14 cellular contexts compared by ENCODE assay signal in the genomic region with DNA sequence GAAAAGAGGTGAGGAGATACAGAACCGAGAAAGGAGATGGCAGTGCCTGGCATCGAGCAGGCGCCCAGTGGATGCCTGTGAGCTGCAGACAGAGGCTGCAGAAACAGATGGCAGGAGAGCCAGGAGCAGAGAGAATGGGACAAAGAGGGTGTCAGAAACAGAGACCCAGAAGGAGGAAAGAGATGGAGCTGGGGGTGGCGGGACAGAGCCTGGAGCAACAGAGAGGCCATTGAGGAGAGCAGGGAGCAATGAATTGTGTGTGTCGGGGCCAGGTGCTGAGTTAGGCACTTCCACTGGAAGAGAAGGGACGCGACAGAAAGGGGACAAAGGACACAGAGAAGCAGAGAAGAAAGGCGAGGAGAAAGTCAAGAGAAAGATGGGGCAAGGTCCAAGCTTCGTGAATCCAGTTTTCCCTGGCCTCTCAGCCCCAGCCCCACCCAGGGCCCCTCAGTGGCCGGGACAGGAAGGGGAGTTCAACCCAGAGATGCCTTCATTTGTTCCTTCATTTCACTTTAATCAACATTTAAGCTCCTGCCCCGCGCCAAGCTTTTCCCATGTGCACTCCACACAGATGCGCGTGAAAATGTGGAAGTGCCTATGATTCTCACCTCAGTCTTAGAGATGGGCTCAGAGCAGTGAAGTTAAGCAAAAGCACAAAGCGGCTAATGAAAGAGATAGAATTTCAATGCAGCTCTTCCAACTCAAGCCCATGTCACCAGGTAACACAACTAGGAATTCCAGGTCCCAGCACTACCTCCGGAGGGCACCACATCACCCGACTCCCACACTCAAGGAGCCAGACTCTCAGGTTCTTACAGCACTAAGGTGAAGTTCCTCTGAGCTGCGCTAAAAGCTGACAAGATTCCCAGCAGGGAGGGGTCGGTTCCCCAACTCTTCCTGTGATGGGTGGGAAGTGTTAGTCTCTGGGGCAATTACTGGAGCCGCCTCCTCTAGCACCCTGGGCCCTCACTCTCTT. TPM values are rescaled to one million over a fixed set of nuclear protein-coding genes. Genes with fewer than 3 reads are reported as not detected.
DNase-seq lines count a peak whose midpoint lies in the region; ATAC-seq, FAIRE-seq and TF ChIP-seq lines count a peak whose summit lies in the region.
"Had no signal": no experiment of that assay in that cellular context is flagged by ENCODE, and none has a peak within 500 bp of the region (broad histone marks: within the 10 kb centered on the region; RNA-seq: fewer than 3 reads in every experiment).

No MANE protein-coding gene starts in this region.

- H3K9me3 Mint-ChIP-seq in activated naive CD4-positive, alpha-beta T cell treated with anti-CD3 and anti-CD28 coated beads, Interleukin-2, amount 50 U/mL, for 24 hours = no peaks in the 10 kb centered on the region
- H3K9me3 Mint-ChIP-seq in activated naive CD4-positive, alpha-beta T cell treated with anti-CD3 and anti-CD28 coated beads for 36 hours = no peaks in the 10 kb centered on the region
- H3K9me3 Mint-ChIP-seq in astrocyte (ENCODE audit: unreplicated experiment) = no peaks in the 10 kb centered on the region

- no peak overlapping the region for H3K4me3 Mint-ChIP-seq in activated naive CD4-positive, alpha-beta T cell treated with anti-CD3 and anti-CD28 coated beads, Interleukin-2, amount 50 U/mL, for 24 hours
- no peak overlapping the region for H3K4me3 Mint-ChIP-seq in activated naive CD4-positive, alpha-beta T cell treated with anti-CD3 and anti-CD28 coated beads for 36 hours
- H3K4me3 Mint-ChIP-seq in astrocyte (ENCODE audit: unreplicated experiment) = peak overlapping the region; percentile 66

- ATAC-seq in left lobe of liver (no peak), thoracic aorta (ENCODE audit: insufficient number of reproducible peaks, low FRiP score, low read depth) (no peak)
- ATAC-seq: esophagus mucosa had no signal

- no peak for TF ChIP-seq CTCF in astrocyte (IDR thresholded peaks at IDR 0.05; ENCODE audit: insufficient read depth, low read depth, low read length)
- no peak for TF ChIP-seq CTCF in thoracic aorta (IDR thresholded peaks at IDR 0.05)
- no peak for TF ChIP-seq CTCF in coronary artery (IDR thresholded peaks at IDR 0.05)

- H3K27me3 ChIP-seq in astrocyte (ENCODE audit: insufficient read depth, low read length) (no peaks in the 10 kb centered on the region), thoracic aorta (replicated peaks; ENCODE audit: insufficient read depth) (no peaks in the 10 kb centered on the region)

- no peaks in the 10 kb centered on the region for H3K36me3 Mint-ChIP-seq in activated naive CD4-positive, alpha-beta T cell treated with anti-CD3 and anti-CD28 coated beads, Interleukin-2, amount 50 U/mL, for 24 hours
- H3K36me3 Mint-ChIP-seq in activated naive CD4-positive, alpha-beta T cell treated with anti-CD3 and anti-CD28 coated beads for 36 hours (ENCODE audit: low read depth) = no peaks in the 10 kb centered on the region
- peaks cover 24% of the 10 kb centered on the region for H3K36me3 Mint-ChIP-seq in astrocyte (ENCODE audit: low read depth, unreplicated experiment)

- FAIRE-seq in astrocyte (lab: Jason Lieb, UNC) = no peak

- no peak overlapping the region for H3K4me2 ChIP-seq in astrocyte (ENCODE audit: low read length)

- H3K27me3 Mint-ChIP-seq in activated naive CD4-positive, alpha-beta T cell treated with anti-CD3 and anti-CD28 coated beads, Interleukin-2, amount 50 U/mL, for 24 hours = peaks cover 8% of the 10 kb centered on the region
- peaks cover 6% of the 10 kb centered on the region for H3K27me3 Mint-ChIP-seq in activated naive CD4-positive, alpha-beta T cell treated with anti-CD3 and anti-CD28 coated beads for 36 hours (ENCODE audit: low read depth)
- peaks cover 3% of the 10 kb centered on the region for H3K27me3 Mint-ChIP-seq in astrocyte (ENCODE audit: low read depth, unreplicated experiment)

- H3K9me3 ChIP-seq in astrocyte (ENCODE audit: insufficient read depth, low read depth, low read length) = no peaks in the 10 kb centered on the region
- no peaks in the 10 kb centered on the region for H3K9me3 ChIP-seq in thoracic aorta

- no peaks in the 10 kb centered on the region for H3K4me1 Mint-ChIP-seq in activated naive CD4-positive, alpha-beta T cell treated with anti-CD3 and anti-CD28 coated beads, Interleukin-2, amount 50 U/mL, for 24 hours
- peaks cover 2% of the 10 kb centered on the region for H3K4me1 Mint-ChIP-seq in activated naive CD4-positive, alpha-beta T cell treated with anti-CD3 and anti-CD28 coated beads for 36 hours (ENCODE audit: low read depth)
- peaks cover 42% of the 10 kb centered on the region for H3K4me1 Mint-ChIP-seq in astrocyte (ENCODE audit: low read depth, unreplicated experiment)

- CTCF ChIA-PET in activated naive CD4-positive, alpha-beta T cell treated with anti-CD3 and anti-CD28 coated beads for 36 hours (lab: Charles Lee) = no interaction called here

- H3K9ac ChIP-seq in astrocyte (ENCODE audit: low read length) = no peak overlapping the region
- H3K9ac ChIP-seq: GM23248 had no signal

- no peak overlapping the region for H2AFZ ChIP-seq in astrocyte (ENCODE audit: low read depth, low read length)
- H2AFZ ChIP-seq: GM23248 had no signal

- H3K4me3 ChIP-seq in astrocyte (ENCODE audit: insufficient read depth, low read depth, low read length) (no peak overlapping the region), thoracic aorta (no peak overlapping the region), coronary artery (no peak overlapping the region)
- H3K4me3 ChIP-seq: GM23248 had no signal

- peaks cover 14% of the 10 kb centered on the region for H3K4me1 ChIP-seq in astrocyte (ENCODE audit: insufficient read depth, low read length)
- peaks cover 31 to 83% of the 10 kb centered on the region in 2 donors for H3K4me1 ChIP-seq in thoracic aorta (ENCODE audit: control insufficient read depth in 1 of 2, low read depth in 2 of 2)

- H3K27ac Mint-ChIP-seq in activated naive CD4-positive, alpha-beta T cell treated with anti-CD3 and anti-CD28 coated beads, Interleukin-2, amount 50 U/mL, for 24 hours = peak overlapping the region; percentile 14
- no peak overlapping the region for H3K27ac Mint-ChIP-seq in activated naive CD4-positive, alpha-beta T cell treated with anti-CD3 and anti-CD28 coated beads for 36 hours
- no peak overlapping the region for H3K27ac Mint-ChIP-seq in astrocyte (ENCODE audit: unreplicated experiment)

- H3K27ac ChIP-seq in astrocyte (ENCODE audit: low read depth, low read length) (no peak overlapping the region), thoracic aorta (peak overlapping the region; percentile 37 to 60), coronary artery (peak overlapping the region in 1 of 2 donors; percentile 46)
- H3K27ac ChIP-seq: GM23248 had no signal

- DNase-seq in activated naive CD4-positive, alpha-beta T cell treated with anti-CD3 and anti-CD28 coated beads for 36 hours = no peak
- DNase-seq in astrocyte (ENCODE audit: low read depth) (no peak), left lobe of liver (ENCODE audit: low spot score) (peak; percentile 35), thoracic aorta (ENCODE audit: low spot score) (no peak), coronary artery (ENCODE audit: low spot score) (no peak), COLO668 (lab: John Stamatoyannopoulos, UW; ENCODE audit: unreplicated experiment) (no peak)
- no peak for DNase-seq in activated T-cell treated with anti-CD3 and anti-CD28 coated beads, Interleukin-2, amount 50 U/mL, for 1 hour
- DNase-seq: activated CD8-positive, alpha-beta memory T cell treated with anti-CD3 and anti-CD28 coated beads for 24 hours; GM23248; kidney glomerular epithelial cell; SW 1271 had no signal

- H4K20me1 ChIP-seq in astrocyte (ENCODE audit: insufficient read depth, low read length) = peaks cover 98% of the 10 kb centered on the region

- intact Hi-C loops in activated naive CD4-positive, alpha-beta T cell treated with anti-CD3 and anti-CD28 coated beads for 36 hours (cut with micrococcal nuclease) = no loop called here

- H3K36me3 ChIP-seq in astrocyte (ENCODE audit: insufficient read depth, low read length) = peaks cover 2% of the 10 kb centered on the region
- H3K36me3 ChIP-seq in thoracic aorta = peaks cover 5% of the 10 kb centered on the region

- H3K79me2 ChIP-seq in astrocyte (ENCODE audit: insufficient read depth, low read length) = peaks cover 65% of the 10 kb centered on the region

RNA-seq across cellular contexts. Expression of a gene that starts 55.2 kb away (rescaled TPM):
- under 1 TPM; 0.40 to 0.74 TPM for total RNA-seq in activated naive CD4-positive, alpha-beta T cell treated with anti-CD3 and anti-CD28 coated beads for 36 hours
- total RNA-seq in astrocyte (219 and 264 TPM in 2 replicates), left lobe of liver (102 TPM), thoracic aorta (1,000 to 10,000 TPM; 1,836 to 2,296 TPM)
- total RNA-seq: NCI-H460 had no signal

Comparison
In these comparisons a context has a peak if more than half of its experiments do, and no peak if none do; other contexts are left out.
1. RNA of a gene that starts 55.2 kb away (total RNA-seq): 1,836 to 2,296 TPM in thoracic aorta, 219 to 264 TPM in astrocyte and 102 TPM in left lobe of liver (single experiment); 0.40 to 0.74 TPM in activated naive CD4-positive, alpha-beta T cell treated with anti-CD3 and anti-CD28 coated beads for 36 hours; every median in the first group is over 10 times any median in the second.